18 cellular contexts compared by ENCODE assay signal in genomic region chr3:119360046-119360445, GRCh38.
DNase-seq lines count a peak whose midpoint lies in the region; ATAC-seq and TF ChIP-seq lines count a peak whose summit lies in the region.
"Had no signal": no experiment of that assay in that cellular context is flagged by ENCODE, and none has a peak within 500 bp of the region (broad histone marks: within the 10 kb centered on the region; RNA-seq: fewer than 3 reads in every experiment).

No MANE protein-coding gene starts in this region.

- no peaks in the 10 kb centered on the region for H3K9me3 ChIP-seq in heart left ventricle
- H3K9me3 ChIP-seq in right atrium auricular region, result no peaks in the 10 kb centered on the region
- H3K9me3 ChIP-seq in OCI-LY3 (ENCODE audit: insufficient read depth, low read length), result no peaks in the 10 kb centered on the region
- H3K9me3 ChIP-seq in iPS-20b (ENCODE audit: insufficient read depth, low read depth, low read length), result no peaks in the 10 kb centered on the region
- H3K9me3 ChIP-seq in upper lobe of left lung, result no peaks in the 10 kb centered on the region
- H3K9me3 ChIP-seq in testis, result no peaks in the 10 kb centered on the region
- H3K9me3 ChIP-seq: A549, colonic mucosa, SK-N-SH had no signal

- no peak for TF ChIP-seq CTCF in heart left ventricle (IDR thresholded peaks at IDR 0.05)
- TF ChIP-seq CTCF in right atrium auricular region (IDR thresholded peaks at IDR 0.05), result no peak
- no peak for TF ChIP-seq CTCF in OCI-LY3 (IDR thresholded peaks at IDR 0.05; ENCODE audit: low read depth, low read length)
- no peak for TF ChIP-seq CTCF in upper lobe of left lung (IDR thresholded peaks at IDR 0.05)
- no peak for TF ChIP-seq CTCF in testis (IDR thresholded peaks at IDR 0.05)

- H3K27ac ChIP-seq in heart left ventricle (peak overlapping the region in 1 of 12 donors; percentile 40), right atrium auricular region (no peak overlapping the region), OCI-LY3 (ENCODE audit: low read length) (no peak overlapping the region), iPS-20b (ENCODE audit: low read length) (peak overlapping the region; percentile 75), upper lobe of left lung (peak overlapping the region in 3 of 4 donors; percentile 36 to 50 (median 48)), testis (no peak overlapping the region)
- H3K27ac ChIP-seq: A549, colonic mucosa, PC-9 had no signal

- no peaks in the 10 kb centered on the region for H3K79me2 ChIP-seq in OCI-LY3 (ENCODE audit: low read length)

- H3K4me1 ChIP-seq in heart left ventricle (peaks cover 3 to 47% (median 30%) of the 10 kb centered on the region in 12 donors), right atrium auricular region (peaks cover 0 to 34% of the 10 kb centered on the region in 2 donors), OCI-LY3 (ENCODE audit: low read length) (peaks cover 26% of the 10 kb centered on the region), iPS-20b (ENCODE audit: insufficient read depth, low read length) (peaks cover 31% of the 10 kb centered on the region), upper lobe of left lung (peaks cover 30 to 58% (median 42%) of the 10 kb centered on the region in 4 donors), testis (peaks cover 3% of the 10 kb centered on the region)
- H3K4me1 ChIP-seq: A549, colonic mucosa had no signal

- ATAC-seq in heart left ventricle (peak in 3 of 4 donors; percentile 30 to 50 (median 31)), upper lobe of left lung (ENCODE audit: low FRiP score in 2 of 2) (no peak)
- ATAC-seq: A549; activated T-helper 17 cell treated with anti-CD3 and anti-CD28 coated beads, Interleukin-2, amount 50 U/mL, for 72 hours had no signal

- no peak for TF ChIP-seq EP300 in upper lobe of left lung (IDR thresholded peaks at IDR 0.05)

- no peaks in the 10 kb centered on the region for H3K27me3 ChIP-seq in heart left ventricle
- no peaks in the 10 kb centered on the region for H3K27me3 ChIP-seq in right atrium auricular region
- H3K27me3 ChIP-seq in OCI-LY3 (ENCODE audit: low read depth, low read length), result no peaks in the 10 kb centered on the region
- no peaks in the 10 kb centered on the region for H3K27me3 ChIP-seq in iPS-20b (ENCODE audit: insufficient read depth, low read length)
- H3K27me3 ChIP-seq in upper lobe of left lung, result no peaks in the 10 kb centered on the region
- H3K27me3 ChIP-seq in testis, result no peaks in the 10 kb centered on the region
- H3K27me3 ChIP-seq: colonic mucosa had no signal

- no peak overlapping the region for H2AFZ ChIP-seq in OCI-LY3 (ENCODE audit: low read depth, low read length)
- H2AFZ ChIP-seq: PC-9 had no signal

- no peaks in the 10 kb centered on the region for H4K20me1 ChIP-seq in OCI-LY3 (ENCODE audit: insufficient read depth, low read length)

- H3K4me3 ChIP-seq in heart left ventricle (no peak overlapping the region), right atrium auricular region (no peak overlapping the region), OCI-LY3 (ENCODE audit: low read length) (peak overlapping the region; percentile 44), iPS-20b (ENCODE audit: low read length) (peak overlapping the region; percentile 23; the same call in 1 of the 2 replicates), upper lobe of left lung (no peak overlapping the region), testis (no peak overlapping the region)
- H3K4me3 ChIP-seq: A549, colonic mucosa, PC-9 had no signal

- H3K9ac ChIP-seq in OCI-LY3 (ENCODE audit: low read length) (no peak overlapping the region), iPS-20b (ENCODE audit: low read depth, low read length) (peak overlapping the region; percentile 63; the same call in 1 of the 2 replicates)
- H3K9ac ChIP-seq: SK-N-SH had no signal

- H3K36me3 ChIP-seq in heart left ventricle (peaks cover 0 to 3% (median 0%) of the 10 kb centered on the region in 9 donors), right atrium auricular region (no peaks in the 10 kb centered on the region), OCI-LY3 (replicated peaks; ENCODE audit: low read depth, low read length) (no peaks in the 10 kb centered on the region), iPS-20b (ENCODE audit: insufficient read depth, low read depth, low read length) (no peaks in the 10 kb centered on the region), upper lobe of left lung (peaks cover 0 to under 1% (median 0%) of the 10 kb centered on the region in 4 donors), testis (ENCODE audit: low read depth, missing control alignments) (no peaks in the 10 kb centered on the region)
- H3K36me3 ChIP-seq: colonic mucosa had no signal

- H3K4me2 ChIP-seq in OCI-LY3 (ENCODE audit: low read length), result peak overlapping the region; percentile 66
- H3K4me2 ChIP-seq: A549, PC-9, SK-N-SH had no signal

- WGBS in heart left ventricle, 4 donors, result 45 to 53% (median 48%) methylated on average over 5 of the region's 5 CpGs
- 57 to 65% methylated on average over 5 of the region's 5 CpGs for WGBS in upper lobe of left lung, 2 donors
- WGBS in testis, 2 donors, result 57 to 66% methylated on average over 5 of the region's 5 CpGs

- intact Hi-C loops in heart left ventricle (cut with DNase I), result loop anchor here in 2 of 10 donors (5.0 kb wide), 1 partner anchor 83 kb away; no protein-coding TSS in a partner anchor
- intact Hi-C loops in testis (cut with DNase I; ENCODE audit: low total_unique reads), result no loop called here

- TF ChIP-seq POLR2A in heart left ventricle (IDR thresholded peaks at IDR 0.05) (no peak), upper lobe of left lung (IDR thresholded peaks at IDR 0.05) (no peak), testis (IDR thresholded peaks at IDR 0.05) (no peak)

- no peak for DNase-seq in heart left ventricle
- DNase-seq in right atrium auricular region (ENCODE audit: low spot score), result no peak
- no peak for DNase-seq in upper lobe of left lung
- no peak for DNase-seq in testis
- no peak for DNase-seq in activated CD4-positive, CD25-positive, alpha-beta regulatory T cell treated with anti-CD3 and anti-CD28 coated beads, Interleukin-2, amount 50 U/mL, for 72 hours
- DNase-seq in D341Med (ENCODE audit: low spot score), result no peak
- DNase-seq: activated CD8-positive, alpha-beta memory T cell treated with anti-CD3 and anti-CD28 coated beads for 24 hours; anterior cingulate cortex; colonic mucosa; erythroblast; NCI-H510A treated with DMSO at 0.1 percent for 48 hours; PC-9; SK-N-SH; stimulated activated CD4-positive, alpha-beta T cell treated with anti-CD3 and anti-CD28 coated beads, Interleukin-1b, Interleukin-23, amount 100 ng/mL, for 48 hours had no signal

Comparison
In these comparisons a context has a peak if more than half of its experiments do, and no peak if none do; other contexts are left out.
1. ATAC-seq: peak in heart left ventricle (3 of 4); none in upper lobe of left lung (0 of 2).
2. H3K27ac ChIP-seq: peak in iPS-20b (single experiment) and upper lobe of left lung (3 of 4); none in right atrium auricular region (0 of 2), OCI-LY3 (single experiment) and testis (0 of 2).
3. H3K4me3 ChIP-seq: peak in OCI-LY3 (single experiment) and iPS-20b (single experiment); none in heart left ventricle (0 of 12), right atrium auricular region (0 of 2), upper lobe of left lung (0 of 4) and testis (0 of 2).